Comparison of ENCODE assay signal across 31 cellular contexts in genomic region chr10:85977642-85978041, GRCh38.
"Had no signal": no experiment of that assay in that cellular context is flagged by ENCODE, and none has a peak within 500 bp of the region (broad histone marks: within the 10 kb centered on the region; RNA-seq: fewer than 3 reads in every experiment).

No MANE protein-coding gene starts in this region.

- H3K27ac Mint-ChIP-seq: mesothelial cell of epicardium; natural killer cell; nephron progenitor cell; neural progenitor cell; progenitor cell of endocrine pancreas; stimulated activated naive B cell treated with anti-CD40 and anti-IgM and Interleukin-4, amounts not matched to agents 10 μg/mL and 1 μg/mL and 100 μg/mL, for 72 hours had no signal

- H3K9me3 ChIP-seq: heart left ventricle, lower lobe of right lung, neutrophil, ovary, stomach, thoracic aorta, tibial artery, uterus had no signal

- H3K4me1 ChIP-seq: heart left ventricle, lower lobe of right lung, neural progenitor cell, stomach, tibial artery, uterus had no signal

- H3K4me1 Mint-ChIP-seq: mesothelial cell of epicardium; naive B cell; natural killer cell; neural progenitor cell; stimulated activated naive B cell treated with anti-CD40 and anti-IgM and Interleukin-4, amounts not matched to agents 10 μg/mL and 1 μg/mL and 100 μg/mL, for 72 hours had no signal

- ATAC-seq: heart left ventricle; left cardiac atrium; left lobe of liver; lower lobe of right lung; natural killer cell; right cardiac atrium; sciatic nerve; stimulated activated naive B cell treated with anti-CD40 and anti-IgM and Interleukin-4, amounts not matched to agents 10 μg/mL and 1 μg/mL and 100 μg/mL, for 72 hours; stimulated activated naive CD8-positive, alpha-beta T cell treated with anti-CD3 and anti-CD28 coated beads, Interleukin-15, Interleukin-2, amounts not matched to agents 100 U/mL and 50 U/mL, for 24 hours had no signal

- H3K4me3 ChIP-seq: heart left ventricle, lower lobe of right lung, neural progenitor cell, ovary, skin epidermis, stomach, thoracic aorta, tibial artery, uterus had no signal

- H3K27me3 Mint-ChIP-seq: progenitor cell of endocrine pancreas had no signal

- H3K27ac ChIP-seq: heart left ventricle, lower lobe of right lung, neural progenitor cell, neutrophil, ovary, stomach, thoracic aorta, tibial artery, uterus had no signal

- DNase-seq: heart left ventricle; hypothalamus; kidney glomerular epithelial cell; left cardiac atrium; lower lobe of right lung; mammary epithelial cell; mesenchymal stem cell; naive B cell; natural killer cell; nephron progenitor cell; occipital lobe; ovary; right cardiac atrium; stimulated activated CD4-positive, alpha-beta T cell treated with anti-CD3 and anti-CD28 coated beads, Interleukin-12 subunit alpha, Interleukin-12 subunit beta, amount 100 ng/mL, for 4 hours; stimulated activated CD4-positive, alpha-beta T cell treated with anti-CD3 and anti-CD28 coated beads, Interleukin-15, amount 100 ng/mL, for 24 hours; stimulated activated CD4-positive, alpha-beta T cell treated with anti-CD3 and anti-CD28 coated beads, Interleukin-2, amount 100 ng/mL, for 24 hours; stimulated activated CD4-positive, alpha-beta T cell treated with anti-CD3 and anti-CD28 coated beads, Interleukin-4, amount 100 ng/mL, for 1 hour; stimulated activated naive B cell treated with anti-CD40 and anti-IgM and Interleukin-4, amounts not matched to agents 10 μg/mL and 1 μg/mL and 100 μg/mL, for 72 hours; stimulated activated naive CD8-positive, alpha-beta T cell treated with anti-CD3 and anti-CD28 coated beads, Interleukin-15, Interleukin-2, amounts not matched to agents 100 U/mL and 50 U/mL, for 24 hours; stomach; tibial artery; trophoblast cell; uterus had no signal

- H3K27me3 ChIP-seq: heart left ventricle, neural progenitor cell, neutrophil, ovary, stomach, tibial artery, uterus had no signal

- H3K36me3 Mint-ChIP-seq: mesothelial cell of epicardium; naive B cell; natural killer cell; neural progenitor cell; stimulated activated naive B cell treated with anti-CD40 and anti-IgM and Interleukin-4, amounts not matched to agents 10 μg/mL and 1 μg/mL and 100 μg/mL, for 72 hours had no signal

- H3K36me3 ChIP-seq: heart left ventricle, lower lobe of right lung, neural progenitor cell, neutrophil, ovary, stomach, thoracic aorta, tibial artery, uterus had no signal

- H3K4me3 Mint-ChIP-seq: mesothelial cell of epicardium; naive B cell; natural killer cell; nephron progenitor cell; neural progenitor cell; stimulated activated naive B cell treated with anti-CD40 and anti-IgM and Interleukin-4, amounts not matched to agents 10 μg/mL and 1 μg/mL and 100 μg/mL, for 72 hours had no signal

- H3K9me3 Mint-ChIP-seq: mesothelial cell of epicardium; naive B cell; natural killer cell; nephron progenitor cell; neural progenitor cell; stimulated activated naive B cell treated with anti-CD40 and anti-IgM and Interleukin-4, amounts not matched to agents 10 μg/mL and 1 μg/mL and 100 μg/mL, for 72 hours had no signal
